Comparison of ENCODE assay signal across 8 cellular contexts in genomic region chr17:6069611-6070279, GRCh38. TPM values are rescaled to one million over a fixed set of nuclear protein-coding genes. Genes with fewer than 3 reads are reported as not detected.
DNase-seq lines count a peak whose midpoint lies in the region; ATAC-seq, FAIRE-seq and TF ChIP-seq lines count a peak whose summit lies in the region.

No MANE protein-coding gene starts in this region.

- no peak overlapping the region for H2BK120ac ChIP-seq in IMR-90 (ENCODE audit: low read depth, low read length)

- H4K8ac ChIP-seq in IMR-90 (ENCODE audit: low read depth in 2 of 2, low read length in 2 of 2), result no peak overlapping the region

- intact Hi-C loops in IMR-90 (cut with micrococcal nuclease), result loop anchor here (1.0 to 10.0 kb wide), 3 partner anchors 65 to 477 kb away; no protein-coding TSS in a partner anchor
- intact Hi-C loops in sciatic nerve (cut with DNase I), result no loop called here

- H4K91ac ChIP-seq in IMR-90 (ENCODE audit: insufficient read depth, low read depth, low read length), result no peak overlapping the region

- CTCF ChIA-PET in IMR-90 (lab: Yijun Ruan, JAX), result no interaction called here

- no peak overlapping the region for H2AK5ac ChIP-seq in IMR-90 (ENCODE audit: low read depth, low read length)

- peak overlapping the region; percentile 32 for H2AFZ ChIP-seq in IMR-90 (replicated peaks; ENCODE audit: low read length, poor library complexity)

- TF ChIP-seq CTCF in IMR-90 (conservative IDR thresholded peaks at IDR 0.05; ENCODE audit: low read depth, low read length) (no peak), tibial nerve (IDR thresholded peaks at IDR 0.05) (no peak)

- H3K23ac ChIP-seq in IMR-90 (ENCODE audit: low read depth, low read length), result no peak overlapping the region

- H4K20me1 ChIP-seq in IMR-90 (ENCODE audit: insufficient read depth, low read length), result no peaks in the 10 kb centered on the region

- H3K4me3 Mint-ChIP-seq in activated naive CD8-positive, alpha-beta T cell, result peak overlapping the region; percentile 89

- H3K9me3 Mint-ChIP-seq in activated naive CD8-positive, alpha-beta T cell (ENCODE audit: low read depth), result no peaks in the 10 kb centered on the region

- H2BK15ac ChIP-seq in IMR-90 (ENCODE audit: low read depth, low read length), result no peak overlapping the region

- DNase-seq in IMR-90, result no peak
- DNase-seq in sciatic nerve (ENCODE audit: low spot score), result no peak
- DNase-seq in GM12892 (ENCODE audit: insufficient read length), result no peak
- DNase-seq in tibial nerve (ENCODE audit: low spot score in 2 of 2), result no peak
- DNase-seq in HT-29 (ENCODE audit: low spot score), result no peak

- in situ Hi-C loops in IMR-90 (cut with MboI; ENCODE audit: low sequenced_read_pairs), result no loop called here

- H3K27ac ChIP-seq in IMR-90 (ENCODE audit: insufficient read depth, low read length) (no peak overlapping the region), tibial nerve (no peak overlapping the region)

- H3K4me1 Mint-ChIP-seq in activated naive CD8-positive, alpha-beta T cell (ENCODE audit: low read depth), result peaks cover 16% of the 10 kb centered on the region

- H3K27ac Mint-ChIP-seq in activated naive CD8-positive, alpha-beta T cell, result no peak overlapping the region

- no peak overlapping the region for H3K14ac ChIP-seq in IMR-90 (replicated peaks; ENCODE audit: low read depth, low read length)

- H3K27me3 ChIP-seq in IMR-90 (ENCODE audit: control insufficient read depth, insufficient read depth, low read length) (peaks cover 22% of the 10 kb centered on the region), iPS-15b (ENCODE audit: control insufficient read depth, insufficient read depth, low read length) (peaks cover 27% of the 10 kb centered on the region), tibial nerve (peaks cover 0 to 30% of the 10 kb centered on the region in 2 donors)

- H3K27me3 Mint-ChIP-seq in activated naive CD8-positive, alpha-beta T cell, result peaks cover 46% of the 10 kb centered on the region

- no peak overlapping the region for H3K18ac ChIP-seq in IMR-90 (ENCODE audit: low read depth, low read length)

- H3K79me1 ChIP-seq in IMR-90 (ENCODE audit: low read depth in 1 of 2, low read length in 2 of 2), result no peaks in the 10 kb centered on the region

- no peak overlapping the region for H3K9ac ChIP-seq in IMR-90 (ENCODE audit: low read depth, low read length)
- no peak overlapping the region for H3K9ac ChIP-seq in iPS-15b (ENCODE audit: low read depth, low read length)

- no peak for TF ChIP-seq EP300 in tibial nerve (IDR thresholded peaks at IDR 0.05)

- H3K4ac ChIP-seq in IMR-90 (ENCODE audit: low read depth, low read length), result no peak overlapping the region

- TF ChIP-seq RAD21 in IMR-90 (IDR thresholded peaks at IDR 0.05; ENCODE audit: low read length), result no peak

- TF ChIP-seq POLR2A in IMR-90 (IDR thresholded peaks at IDR 0.05; ENCODE audit: low read depth, low read length) (no peak), GM12892 (IDR thresholded peaks at IDR 0.05; ENCODE audit: low read depth, low read length) (no peak), tibial nerve (IDR thresholded peaks at IDR 0.05) (no peak)

- H4K5ac ChIP-seq in IMR-90 (ENCODE audit: low read depth, low read length), result no peak overlapping the region

- no TSS peak for BruUV-seq in IMR-90 (replicated peaks; lab: Mats Ljungman, UMichigan)

- H3K9me3 ChIP-seq in IMR-90 (ENCODE audit: control insufficient read depth, insufficient read depth, low read length), result no peaks in the 10 kb centered on the region; the same call in 1 of the 2 replicates
- no peaks in the 10 kb centered on the region for H3K9me3 ChIP-seq in iPS-15b (ENCODE audit: control insufficient read depth, insufficient read depth, low read length)
- no peaks in the 10 kb centered on the region for H3K9me3 ChIP-seq in tibial nerve

- no peak overlapping the region for H2BK20ac ChIP-seq in IMR-90 (ENCODE audit: low read depth, low read length)

- H3K36me3 ChIP-seq in IMR-90 (ENCODE audit: control insufficient read depth, insufficient read depth, low read length) (no peaks in the 10 kb centered on the region), iPS-15b (ENCODE audit: control insufficient read depth, insufficient read depth, low read length) (no peaks in the 10 kb centered on the region), tibial nerve (no peaks in the 10 kb centered on the region)

- no peak for FAIRE-seq in GM12892 (lab: Jason Lieb, UNC)

- no peak overlapping the region for H3K4me2 ChIP-seq in IMR-90 (ENCODE audit: low read depth, low read length)

- H3K56ac ChIP-seq in IMR-90 (ENCODE audit: extremely low read depth, insufficient read depth, low read length), result no peak overlapping the region

- H3K36me3 Mint-ChIP-seq in activated naive CD8-positive, alpha-beta T cell, result no peaks in the 10 kb centered on the region

- H2BK5ac ChIP-seq in IMR-90 (ENCODE audit: low read depth, low read length, poor library complexity, severe bottlenecking), result no peak overlapping the region

- ATAC-seq in IMR-90 (ENCODE audit: low read depth), result no peak
- peak; percentile 25 for ATAC-seq in sciatic nerve
- ATAC-seq in GM19455 (IDR thresholded peaks at IDR 0.05; ENCODE audit: unreplicated experiment), result no peak

- 25% methylated on average over 19 of the region's 38 CpGs; no CpG with 5 or more reads in 1 of the 2 experiments for WGBS in IMR-90 (ENCODE audit: extremely low coverage in 2 of 2, insufficient read length in 1 of 2), 2 experiments
- WGBS in tibial nerve, 2 donors, result 0 to 11% methylated on average over 10 to 28 of the region's 38 CpGs

- H3K9me1 ChIP-seq in IMR-90 (ENCODE audit: insufficient read depth, low read length), result no peaks in the 10 kb centered on the region

- H3K4me1 ChIP-seq in IMR-90 (ENCODE audit: control insufficient read depth, insufficient read depth, low read length), result no peaks in the 10 kb centered on the region
- peaks cover 6% of the 10 kb centered on the region for H3K4me1 ChIP-seq in iPS-15b (ENCODE audit: control insufficient read depth, insufficient read depth, low read length)
- H3K4me1 ChIP-seq in tibial nerve, result peaks cover 0 to 15% (median 0%) of the 10 kb centered on the region in 4 donors

- dilution Hi-C loops in IMR-90 (cut with HindIII; ENCODE audit: low sequenced_read_pairs, unreplicated experiment), result no loop called here

- H2AK9ac ChIP-seq in IMR-90 (replicated peaks; ENCODE audit: low read depth, low read length, poor library complexity), result no peak overlapping the region

- H3K4me3 ChIP-seq in IMR-90 (ENCODE audit: insufficient read depth, low read depth, low read length) (no peak overlapping the region), iPS-15b (ENCODE audit: low read depth, low read length) (peak overlapping the region; percentile 55), tibial nerve (peak overlapping the region in 1 of 4 donors; percentile 63)

- POLR2A ChIA-PET in IMR-90 (lab: Charles Lee; ENCODE audit: unreplicated experiment), result no interaction called here

TF ChIP-seq in IMR-90, 13 proteins besides CTCF, POLR2A, EP300 and RAD21:
- TF ChIP-seq MXI1 (IDR thresholded peaks at IDR 0.05; ENCODE audit: borderline replicate concordance, low read depth, low read length) (no peak), MAFK (IDR thresholded peaks at IDR 0.05; ENCODE audit: low read depth, low read length) (no peak), ELK1 (IDR thresholded peaks at IDR 0.05; ENCODE audit: borderline replicate concordance, low read depth, low read length) (no peak), CHD1 (IDR thresholded peaks at IDR 0.05; ENCODE audit: low read depth, low read length) (no peak), RCOR1 (IDR thresholded peaks at IDR 0.05; ENCODE audit: insufficient replicate concordance, low read length) (no peak), FOS (IDR thresholded peaks at IDR 0.05; ENCODE audit: low read depth, low read length) (no peak), USF2 (IDR thresholded peaks at IDR 0.05; ENCODE audit: low read depth, low read length) (no peak), NFE2L2 (IDR thresholded peaks at IDR 0.05; ENCODE audit: low read depth, low read length) (no peak), CEBPB (IDR thresholded peaks at IDR 0.05; ENCODE audit: low read depth, low read length) (no peak)

RNA-seq across cellular contexts. Expression of gene WSCD1, which starts 0.4 kb away (rescaled TPM):
- total RNA-seq in IMR-90 (2012; rRNA removed) (under 0.01 TPM in 1 of 2 replicates, not detected in the other), sciatic nerve (4.8 TPM), tibial nerve (1 to 10 TPM in 3 of 4 donors, under 1 TPM in 1; 0.21 to 5.7 (median 1.6) TPM)
- 0.07 TPM in 1 of 2 replicates, not detected in the other for polyA plus RNA-seq in IMR-90 (2012; rRNA removed)
- 0.08 TPM in 1 of 2 replicates, not detected in the other for polyA plus RNA-seq in IMR-90 (2012; cell fraction: cytosol; rRNA removed)
- polyA plus RNA-seq in IMR-90 (2012; cell fraction: nucleus; rRNA removed; ENCODE audit: low replicate concordance), result 0.02 TPM in 1 of 2 replicates, not detected in the other
- polyA plus RNA-seq in GM12892 (2012; ENCODE audit: missing spikeins), result not detected
- total RNA-seq in HT-29 (2014; rRNA removed; shearing (Covaris generic)), result not detected in 2 replicates
